ENCODE assay signal across 1 cellular context in the genomic region with DNA sequence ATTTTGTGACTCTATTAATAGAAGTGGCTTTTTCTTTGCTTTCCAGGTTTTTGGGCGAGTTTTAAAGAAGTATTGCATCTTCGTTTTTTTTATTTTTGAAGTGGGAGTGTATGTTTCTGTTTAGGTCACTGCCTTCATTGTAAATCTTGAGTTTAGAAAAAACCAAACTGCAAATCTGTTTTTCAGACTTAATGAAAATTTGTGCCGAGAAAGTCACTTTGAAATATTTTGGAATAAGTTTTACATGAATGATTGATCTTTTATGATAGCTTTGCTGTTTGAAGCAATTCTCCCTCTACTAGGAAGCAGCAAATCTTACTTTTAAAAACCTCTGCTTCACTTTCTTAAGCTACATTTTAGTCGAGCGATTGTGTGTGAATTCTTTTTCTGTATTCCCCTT.
TF ChIP-seq lines count a peak whose summit lies in the region.

No MANE protein-coding gene starts in this region.

TF ChIP-seq in H1, 55 proteins besides CTCF, POLR2A, EP300 and RAD21:
- TF ChIP-seq SP2 (IDR thresholded peaks at IDR 0.05; ENCODE audit: low read length) (no peak), JUN (IDR thresholded peaks at IDR 0.05; ENCODE audit: low read depth, low read length) (no peak), RFX5 (IDR thresholded peaks at IDR 0.05; ENCODE audit: borderline replicate concordance, low read depth, low read length) (no peak), CBX8 (IDR thresholded peaks at IDR 0.05; ENCODE audit: borderline replicate concordance, low read depth, low read length) (no peak)
TF ChIP-seq in H1: peak in this region for 0.
